24 cellular contexts compared by ENCODE assay signal in genomic region chr4:176077561-176077960, GRCh38. TPM values are rescaled to one million over a fixed set of nuclear protein-coding genes. Genes with fewer than 3 reads are reported as not detected.
A peak's percentile ranks its signal among the peaks of the same experiment; 100 is the strongest.
DNase-seq lines count a peak whose midpoint lies in the region; ATAC-seq and TF ChIP-seq lines count a peak whose summit lies in the region.
"Had no signal": no experiment of that assay in that cellular context is flagged by ENCODE, and none has a peak within 500 bp of the region (broad histone marks: within the 10 kb centered on the region; RNA-seq: fewer than 3 reads in every experiment).

No MANE protein-coding gene starts in this region.

- H3K27me3 ChIP-seq in PC-3 (ENCODE audit: low read length) (no peaks in the 10 kb centered on the region), RWPE2 (ENCODE audit: insufficient read depth, poor library complexity, severe bottlenecking) (no peaks in the 10 kb centered on the region), foreskin keratinocyte (no peaks in the 10 kb centered on the region), gastroesophageal sphincter (no peaks in the 10 kb centered on the region)
- H3K27me3 ChIP-seq in naive thymus-derived CD4-positive, alpha-beta T cell (ENCODE audit: control insufficient read depth in 2 of 2, insufficient read depth in 2 of 2, low read length in 2 of 2) = no peaks in the 10 kb centered on the region
- H3K27me3 ChIP-seq: BE2C; BLaER1 treated with 17β-estradiol and CSF1 and Interleukin-3, amounts not matched to agents 10 nM and 100 nM had no signal

- TF ChIP-seq POLR2A in gastroesophageal sphincter (IDR thresholded peaks at IDR 0.05) = no peak

- DNase-seq in ELR (ENCODE audit: low read depth) (peak; percentile 47), PC-3 (peak; percentile 62), RWPE2 (ENCODE audit: low spot score) (no peak), foreskin keratinocyte (peak; percentile 17 to 59), GM03348 (ENCODE audit: low spot score) (no peak), NCI-H1048 (lab: John Stamatoyannopoulos, UW) (no peak)
- no peak for DNase-seq in naive thymus-derived CD4-positive, alpha-beta T cell
- DNase-seq: 8988T; ACHN; AML-193; BE2C; CD4-positive, alpha-beta T cell; CD8-positive, alpha-beta memory T cell; DMS53; DMS79 treated with DMSO at 0.1 percent for 48 hours; GM23248; H9; HFFc6 had no signal

- no peak overlapping the region for H3K4me3 ChIP-seq in PC-3 (ENCODE audit: low read length)
- no peak overlapping the region for H3K4me3 ChIP-seq in RWPE2 (ENCODE audit: severe bottlenecking)
- no peak overlapping the region for H3K4me3 ChIP-seq in naive thymus-derived CD4-positive, alpha-beta T cell (ENCODE audit: low read length)
- no peak overlapping the region for H3K4me3 ChIP-seq in gastroesophageal sphincter
- H3K4me3 ChIP-seq: A549; BLaER1 treated with 17β-estradiol and CSF1 and Interleukin-3, amounts not matched to agents 10 nM and 100 nM; GM12878; GM23248 had no signal

- H3K4me1 Mint-ChIP-seq in naive thymus-derived CD4-positive, alpha-beta T cell = no peaks in the 10 kb centered on the region
- H3K4me1 Mint-ChIP-seq: CD8-positive, alpha-beta memory T cell; H9 had no signal

- no peaks in the 10 kb centered on the region for H3K9me3 ChIP-seq in PC-3 (ENCODE audit: low read length)
- no peaks in the 10 kb centered on the region for H3K9me3 ChIP-seq in RWPE2 (ENCODE audit: severe bottlenecking)
- no peaks in the 10 kb centered on the region for H3K9me3 ChIP-seq in naive thymus-derived CD4-positive, alpha-beta T cell (ENCODE audit: control insufficient read depth in 2 of 3, low read length in 3 of 3)
- no peaks in the 10 kb centered on the region for H3K9me3 ChIP-seq in gastroesophageal sphincter
- H3K9me3 ChIP-seq: A549; BE2C; BLaER1 treated with 17β-estradiol and CSF1 and Interleukin-3, amounts not matched to agents 10 nM and 100 nM had no signal

- peaks cover 0 to 16% (median 15%) of the 10 kb centered on the region in 5 donors for H3K27me3 Mint-ChIP-seq in naive thymus-derived CD4-positive, alpha-beta T cell
- H3K27me3 Mint-ChIP-seq: CD4-positive, alpha-beta T cell had no signal

- BruUV-seq in PC-3 (replicated peaks; lab: Mats Ljungman, UMichigan) = no TSS peak

- H3F3A ChIP-seq in PC-3 (ENCODE audit: low read length, unreplicated experiment) = no peaks in the 10 kb centered on the region

- H3K27ac ChIP-seq in PC-3 (ENCODE audit: low read length) = no peak overlapping the region
- no peak overlapping the region for H3K27ac ChIP-seq in RWPE2 (ENCODE audit: poor library complexity, severe bottlenecking)
- no peak overlapping the region for H3K27ac ChIP-seq in foreskin keratinocyte
- no peak overlapping the region for H3K27ac ChIP-seq in naive thymus-derived CD4-positive, alpha-beta T cell (ENCODE audit: low read depth, low read length)
- H3K27ac ChIP-seq in gastroesophageal sphincter = no peak overlapping the region
- H3K27ac ChIP-seq: A549; BLaER1 treated with 17β-estradiol and CSF1 and Interleukin-3, amounts not matched to agents 10 nM and 100 nM; GM23248 had no signal

- H2AFZ ChIP-seq in PC-3 (ENCODE audit: low read length) = no peak overlapping the region
- H2AFZ ChIP-seq: GM23248 had no signal

- H3K9ac ChIP-seq in PC-3 (ENCODE audit: low read length) = no peak overlapping the region
- H3K9ac ChIP-seq: BLaER1 treated with 17β-estradiol and CSF1 and Interleukin-3, amounts not matched to agents 10 nM and 100 nM; GM23248 had no signal

- no peak overlapping the region for H3K4me2 ChIP-seq in PC-3 (ENCODE audit: low read length)
- H3K4me2 ChIP-seq: A549; BLaER1 treated with 17β-estradiol and CSF1 and Interleukin-3, amounts not matched to agents 10 nM and 100 nM had no signal

- H3K36me3 Mint-ChIP-seq in naive thymus-derived CD4-positive, alpha-beta T cell = no peaks in the 10 kb centered on the region
- H3K36me3 Mint-ChIP-seq: CD14-positive monocyte; CD8-positive, alpha-beta memory T cell had no signal

- peaks cover 6% of the 10 kb centered on the region; the same call in 1 of the 2 replicates for H3K4me1 ChIP-seq in PC-3 (ENCODE audit: insufficient read depth, low read length)
- no peaks in the 10 kb centered on the region for H3K4me1 ChIP-seq in RWPE2 (ENCODE audit: insufficient read depth, poor library complexity, severe bottlenecking)
- no peaks in the 10 kb centered on the region for H3K4me1 ChIP-seq in foreskin keratinocyte
- H3K4me1 ChIP-seq in naive thymus-derived CD4-positive, alpha-beta T cell (ENCODE audit: control insufficient read depth in 2 of 2, insufficient read depth in 2 of 2, low read length in 2 of 2) = no peaks in the 10 kb centered on the region
- H3K4me1 ChIP-seq in gastroesophageal sphincter = no peaks in the 10 kb centered on the region
- H3K4me1 ChIP-seq: BE2C; BLaER1 treated with 17β-estradiol and CSF1 and Interleukin-3, amounts not matched to agents 10 nM and 100 nM had no signal

- CTCF ChIA-PET in PC-3 (lab: Charles Lee) = no interaction called here
- CTCF ChIA-PET in naive thymus-derived CD4-positive, alpha-beta T cell (lab: Charles Lee) = no interaction called here

- H3K9me3 Mint-ChIP-seq in naive thymus-derived CD4-positive, alpha-beta T cell = peaks cover 0 to 5% (median 0%) of the 10 kb centered on the region in 11 donors
- H3K9me3 Mint-ChIP-seq: CD14-positive monocyte; CD4-positive, alpha-beta T cell; H9; HFFc6 had no signal

- TF ChIP-seq CTCF in PC-3 (conservative IDR thresholded peaks at IDR 0.05; ENCODE audit: low read depth, low read length) = no peak
- no peak for TF ChIP-seq CTCF in RWPE2 (IDR thresholded peaks at IDR 0.05; ENCODE audit: poor library complexity, severe bottlenecking)
- no peak for TF ChIP-seq CTCF in foreskin keratinocyte (conservative IDR thresholded peaks at IDR 0.05)
- no peak for TF ChIP-seq CTCF in gastroesophageal sphincter (IDR thresholded peaks at IDR 0.05)

- no peaks in the 10 kb centered on the region for H3K36me3 ChIP-seq in PC-3 (ENCODE audit: low read depth, low read length)
- H3K36me3 ChIP-seq in RWPE2 (ENCODE audit: low read depth) = no peaks in the 10 kb centered on the region
- no peaks in the 10 kb centered on the region for H3K36me3 ChIP-seq in naive thymus-derived CD4-positive, alpha-beta T cell (ENCODE audit: control insufficient read depth in 2 of 3, insufficient read depth in 3 of 3, low read length in 3 of 3)
- no peaks in the 10 kb centered on the region for H3K36me3 ChIP-seq in gastroesophageal sphincter
- H3K36me3 ChIP-seq: BE2C; BLaER1 treated with 17β-estradiol and CSF1 and Interleukin-3, amounts not matched to agents 10 nM and 100 nM had no signal

- no peaks in the 10 kb centered on the region for H4K20me1 ChIP-seq in PC-3 (ENCODE audit: low read length)
- H4K20me1 ChIP-seq: BLaER1 treated with 17β-estradiol and CSF1 and Interleukin-3, amounts not matched to agents 10 nM and 100 nM had no signal

- ATAC-seq in PC-3 (peak; percentile 81), RWPE2 (ENCODE audit: low read depth) (0 out of 3 replicates have a peak, but pooled peaks have one; percentile 27), foreskin keratinocyte (peak; percentile 85), gastroesophageal sphincter (no peak)
- ATAC-seq in naive thymus-derived CD4-positive, alpha-beta T cell = no peak
- ATAC-seq: A549, GM12878, HCT116 had no signal

- no peaks in the 10 kb centered on the region for H3K79me2 ChIP-seq in PC-3 (ENCODE audit: low read length)

- H3K4me3 Mint-ChIP-seq in naive thymus-derived CD4-positive, alpha-beta T cell = no peak overlapping the region
- H3K4me3 Mint-ChIP-seq: CD14-positive monocyte; CD4-positive, alpha-beta T cell; CD8-positive, alpha-beta memory T cell; H9; HFFc6 had no signal

- no peak for TF ChIP-seq EP300 in gastroesophageal sphincter (IDR thresholded peaks at IDR 0.05)

- intact Hi-C loops in PC-3 (cut with micrococcal nuclease) = no loop called here
- intact Hi-C loops in naive thymus-derived CD4-positive, alpha-beta T cell (cut with micrococcal nuclease) = no loop called here

- POLR2A ChIA-PET in PC-3 (lab: Charles Lee; ENCODE audit: unreplicated experiment) = interaction anchor here (0.6 kb wide), 1 partner anchor 12 kb away, joined by 11 read pairs; the partner anchor contains the start of gene WDR17
- POLR2A ChIA-PET in naive thymus-derived CD4-positive, alpha-beta T cell (lab: Charles Lee) = no interaction called here

- H3K27ac Mint-ChIP-seq in naive thymus-derived CD4-positive, alpha-beta T cell = no peak overlapping the region
- H3K27ac Mint-ChIP-seq: CD14-positive monocyte; CD4-positive, alpha-beta T cell; CD8-positive, alpha-beta memory T cell; H9; HFFc6 had no signal

- no peaks in the 10 kb centered on the region for H3K9me2 ChIP-seq in PC-3 (replicated peaks; ENCODE audit: low read length)

RNA-seq across cellular contexts. Expression of gene WDR17, which starts 11.9 kb away (rescaled TPM):
- total RNA-seq in PC-3 (2014; rRNA removed) (0.69 and 1.3 TPM in 2 replicates), foreskin keratinocyte (1.1 and 1.3 TPM in 2 replicates), gastroesophageal sphincter (10 to 100 TPM in 1 of 4 donors, 1 to 10 TPM in 3; 4.0 to 14.6 (median 4.7) TPM)
- 0.12 and 0.16 TPM in 2 replicates for polyA plus RNA-seq in foreskin keratinocyte
- 1 to 10 TPM in 3 of 5 experiments, under 1 TPM in 2; 0.59 to 1.5 (median 1.1) TPM for total RNA-seq in naive thymus-derived CD4-positive, alpha-beta T cell
- under 1 TPM; 0.22 to 0.23 TPM for polyA plus RNA-seq in naive thymus-derived CD4-positive, alpha-beta T cell
- total RNA-seq: HFFc6 had no signal
- polyA plus RNA-seq: CD8-positive, alpha-beta memory T cell had no signal

Comparison
In these comparisons a context has a peak if more than half of its experiments do, and no peak if none do; other contexts are left out.
1. DNase-seq: peak in ELR (single experiment), PC-3 (single experiment) and foreskin keratinocyte (2 of 2); none in RWPE2 (single experiment), GM03348 (single experiment), naive thymus-derived CD4-positive, alpha-beta T cell (0 of 9) and NCI-H1048 (single experiment).
2. ATAC-seq: peak in PC-3 (single experiment), RWPE2 (single experiment) and foreskin keratinocyte (single experiment); none in naive thymus-derived CD4-positive, alpha-beta T cell (single experiment) and gastroesophageal sphincter (single experiment).